ENCODE assay signal across 16 cellular contexts in genomic region chr10:4532467-4532866, GRCh38.
DNase-seq lines count a peak whose midpoint lies in the region; ATAC-seq and TF ChIP-seq lines count a peak whose summit lies in the region.
"Had no signal": no experiment of that assay in that cellular context is flagged by ENCODE, and none has a peak within 500 bp of the region (broad histone marks: within the 10 kb centered on the region; RNA-seq: fewer than 3 reads in every experiment).

No MANE protein-coding gene starts in this region.

- intact Hi-C loops in activated T-helper 2 cell treated with anti-CD3 and anti-CD28 coated beads, Interferon-gamma antibody, Interleukin-2, Interleukin-4, amounts not matched to agents 10 μg/mL and 5 μg/mL and 100 μg/mL, durations not matched to agents 14 hours and 24 hours and 36 hours (cut with micrococcal nuclease) = no loop called here

- H3K27ac Mint-ChIP-seq in activated T-helper 2 cell treated with anti-CD3 and anti-CD28 coated beads, Interferon-gamma antibody, Interleukin-2, Interleukin-4, amounts not matched to agents 10 μg/mL and 5 μg/mL and 100 μg/mL, durations not matched to agents 14 hours and 24 hours and 36 hours = no peak overlapping the region
- H3K27ac Mint-ChIP-seq: effector memory CD8-positive, alpha-beta T cell had no signal

- H3K36me3 ChIP-seq in adipocyte (ENCODE audit: control insufficient read depth, insufficient read depth, low read length, severe bottlenecking) (no peaks in the 10 kb centered on the region), skeletal muscle satellite cell (ENCODE audit: insufficient read depth, low read length) (no peaks in the 10 kb centered on the region)

- H3K27me3 ChIP-seq in adipocyte (replicated peaks; ENCODE audit: control insufficient read depth, insufficient read depth, low read length) = no peaks in the 10 kb centered on the region
- no peaks in the 10 kb centered on the region for H3K27me3 ChIP-seq in skeletal muscle satellite cell (ENCODE audit: control insufficient read depth, insufficient read depth, low read length)

- H3K9me3 Mint-ChIP-seq in activated T-helper 2 cell treated with anti-CD3 and anti-CD28 coated beads, Interferon-gamma antibody, Interleukin-2, Interleukin-4, amounts not matched to agents 10 μg/mL and 5 μg/mL and 100 μg/mL, durations not matched to agents 14 hours and 24 hours and 36 hours = peaks cover 15% of the 10 kb centered on the region
- H3K9me3 Mint-ChIP-seq: effector memory CD8-positive, alpha-beta T cell had no signal

- H3K9ac ChIP-seq in adipocyte (ENCODE audit: low read length) (peak overlapping the region; percentile 87), skeletal muscle satellite cell (ENCODE audit: low read depth, low read length) (peak overlapping the region; percentile 83)
- H3K9ac ChIP-seq: parathyroid adenoma had no signal

- H3K4me3 Mint-ChIP-seq in activated T-helper 2 cell treated with anti-CD3 and anti-CD28 coated beads, Interferon-gamma antibody, Interleukin-2, Interleukin-4, amounts not matched to agents 10 μg/mL and 5 μg/mL and 100 μg/mL, durations not matched to agents 14 hours and 24 hours and 36 hours (ENCODE audit: low read depth) = no peak overlapping the region
- H3K4me3 Mint-ChIP-seq: effector memory CD8-positive, alpha-beta T cell had no signal

- DNase-seq in GM04504 (ENCODE audit: low read depth) (peak; percentile 82), adipocyte (ENCODE audit: low read depth) (peak; percentile 85), fibroblast of mammary gland (ENCODE audit: low read depth) (peak; percentile 95), NCI-H510A (lab: John Stamatoyannopoulos, UW) (no peak), NCI-H187 (lab: John Stamatoyannopoulos, UW) (no peak)
- DNase-seq in activated T-helper 2 cell treated with anti-CD3 and anti-CD28 coated beads, Interferon-gamma antibody, Interleukin-2, Interleukin-4, amounts not matched to agents 10 μg/mL and 5 μg/mL and 100 μg/mL, durations not matched to agents 14 hours and 24 hours and 36 hours (ENCODE audit: low spot score) = no peak
- DNase-seq: C1 segment of cervical spinal cord; DMS79 treated with DMSO at 0.1 percent for 48 hours; effector memory CD8-positive, alpha-beta T cell; KG1; NCI-H1694 treated with DMSO at 0.1 percent for 48 hours; NCI-H774; stimulated activated CD4-positive, alpha-beta T cell treated with anti-CD3 and anti-CD28 coated beads, Interleukin-2, amount 100 ng/mL, for 24 hours had no signal

- H3K4me1 ChIP-seq in adipocyte (ENCODE audit: control insufficient read depth, insufficient read depth, low read length) = peaks cover 40% of the 10 kb centered on the region
- H3K4me1 ChIP-seq in skeletal muscle satellite cell (ENCODE audit: control insufficient read depth, insufficient read depth, low read length) = peaks cover 28% of the 10 kb centered on the region
- H3K4me1 ChIP-seq: parathyroid adenoma had no signal

- H3K4me3 ChIP-seq in adipocyte (ENCODE audit: low read length) (peak overlapping the region; percentile 73), fibroblast of mammary gland (ENCODE audit: control insufficient read depth, low read depth, low read length) (no peak overlapping the region), skeletal muscle satellite cell (ENCODE audit: low read length) (no peak overlapping the region)

- no peaks in the 10 kb centered on the region for H3K4me1 Mint-ChIP-seq in activated T-helper 2 cell treated with anti-CD3 and anti-CD28 coated beads, Interferon-gamma antibody, Interleukin-2, Interleukin-4, amounts not matched to agents 10 μg/mL and 5 μg/mL and 100 μg/mL, durations not matched to agents 14 hours and 24 hours and 36 hours (ENCODE audit: low read depth)

- peak overlapping the region; percentile 59 for H3K4me2 ChIP-seq in skeletal muscle satellite cell (ENCODE audit: low read length)

- no peaks in the 10 kb centered on the region for H3K36me3 Mint-ChIP-seq in activated T-helper 2 cell treated with anti-CD3 and anti-CD28 coated beads, Interferon-gamma antibody, Interleukin-2, Interleukin-4, amounts not matched to agents 10 μg/mL and 5 μg/mL and 100 μg/mL, durations not matched to agents 14 hours and 24 hours and 36 hours (ENCODE audit: low read depth)

- peaks cover 9% of the 10 kb centered on the region for H3K27me3 Mint-ChIP-seq in activated T-helper 2 cell treated with anti-CD3 and anti-CD28 coated beads, Interferon-gamma antibody, Interleukin-2, Interleukin-4, amounts not matched to agents 10 μg/mL and 5 μg/mL and 100 μg/mL, durations not matched to agents 14 hours and 24 hours and 36 hours (ENCODE audit: low read depth)

- TF ChIP-seq CTCF in fibroblast of mammary gland (conservative IDR thresholded peaks at IDR 0.05; ENCODE audit: control insufficient read depth, insufficient read depth, low read depth, low read length) = no peak

- ATAC-seq in GM18858 (IDR thresholded peaks at IDR 0.05; ENCODE audit: unreplicated experiment) = no peak
- ATAC-seq: effector memory CD8-positive, alpha-beta T cell had no signal

- peaks cover under 1% of the 10 kb centered on the region for H3K9me3 ChIP-seq in adipocyte (ENCODE audit: control insufficient read depth, low read length)
- H3K9me3 ChIP-seq in skeletal muscle satellite cell (replicated peaks; ENCODE audit: low read length) = no peaks in the 10 kb centered on the region

Comparison
In these comparisons a context has a peak if more than half of its experiments do, and no peak if none do; other contexts are left out.
1. DNase-seq: peak in GM04504 (single experiment), adipocyte (single experiment) and fibroblast of mammary gland (single experiment); none in NCI-H510A (single experiment), NCI-H187 (0 of 2) and activated T-helper 2 cell treated with anti-CD3 and anti-CD28 coated beads, Interferon-gamma antibody, Interleukin-2, Interleukin-4, amounts not matched to agents 10 μg/mL and 5 μg/mL and 100 μg/mL, durations not matched to agents 14 hours and 24 hours and 36 hours (single experiment).